Comparison of ENCODE assay signal across 1 cellular context in genomic region chr2:187461294-187462261, GRCh38.
TF ChIP-seq lines count a peak whose summit lies in the region.

No MANE protein-coding gene starts in this region.

TF ChIP-seq in HepG2, 621 proteins besides CTCF, POLR2A, EP300 and RAD21 (continued from another document and continues in another):
- TF ChIP-seq HNF1A (IDR thresholded peaks at IDR 0.05; ENCODE audit: low read depth) (0 out of 2 replicates have a peak, but pooled peaks have one; percentile 57), HNF1A (CRISPR knock-in tag; IDR thresholded peaks at IDR 0.05; ENCODE audit: borderline replicate concordance) (peak; percentile 78; the same call in 1 of the 2 replicates), DBP (CRISPR knock-in tag; IDR thresholded peaks at IDR 0.05; ENCODE audit: not compliant biosample characterization) (no peak), RELA (CRISPR knock-in tag; IDR thresholded peaks at IDR 0.05) (0 out of 2 replicates have a peak, but pooled peaks have one; percentile 28), SRSF4 (IDR thresholded peaks at IDR 0.05; ENCODE audit: low read depth, low read length, poor library complexity, severe bottlenecking) (no peak), ZNF468 (CRISPR knock-in tag; IDR thresholded peaks at IDR 0.05) (0 out of 2 replicates have a peak, but pooled peaks have one; percentile 40), ZNF7 (CRISPR knock-in tag; IDR thresholded peaks at IDR 0.05) (no peak), SMAD3 (CRISPR knock-in tag; IDR thresholded peaks at IDR 0.05) (peak; percentile 76), ZNF337 (CRISPR knock-in tag; IDR thresholded peaks at IDR 0.05; ENCODE audit: borderline replicate concordance, low read depth) (0 out of 2 replicates have a peak, but pooled peaks have one; percentile 27), ZNF775 (CRISPR knock-in tag; IDR thresholded peaks at IDR 0.05; ENCODE audit: borderline replicate concordance) (no peak), HOXA9 (CRISPR knock-in tag; IDR thresholded peaks at IDR 0.05; ENCODE audit: borderline replicate concordance) (no peak), REPIN1 (CRISPR knock-in tag; IDR thresholded peaks at IDR 0.05; ENCODE audit: borderline replicate concordance, low read depth) (peak; percentile 77; the same call in 1 of the 2 replicates), ZNF503 (CRISPR knock-in tag; IDR thresholded peaks at IDR 0.05) (no peak), EED (CRISPR knock-in tag; IDR thresholded peaks at IDR 0.05) (0 out of 2 replicates have a peak, but pooled peaks have one; percentile 95), ZSCAN12 (CRISPR knock-in tag; IDR thresholded peaks at IDR 0.05) (no peak), ZNF619 (CRISPR knock-in tag; IDR thresholded peaks at IDR 0.05) (no peak), NFAT5 (CRISPR knock-in tag; IDR thresholded peaks at IDR 0.05) (no peak; the same call in 1 of the 2 replicates), SPEN (CRISPR knock-in tag; IDR thresholded peaks at IDR 0.05; ENCODE audit: low read depth) (peak; percentile 84), MED13 (CRISPR knock-in tag; IDR thresholded peaks at IDR 0.05) (no peak), HNRNPH1 (optimal IDR thresholded peaks at IDR 0.05; ENCODE audit: low read depth, low read length) (no peak), ZBTB7A (CRISPR knock-in tag; IDR thresholded peaks at IDR 0.05) (no peak; the same call in 1 of the 2 replicates), ZNF83 (CRISPR knock-in tag; IDR thresholded peaks at IDR 0.05; ENCODE audit: borderline replicate concordance) (no peak; the same call in 1 of the 2 replicates), PRDM10 (CRISPR knock-in tag; IDR thresholded peaks at IDR 0.05; ENCODE audit: low read depth) (no peak), ZNF224 (CRISPR knock-in tag; IDR thresholded peaks at IDR 0.05) (0 out of 2 replicates have a peak, but pooled peaks have one; percentile 19), RORA (CRISPR knock-in tag; IDR thresholded peaks at IDR 0.05) (no peak)
- TF ChIP-seq, protein P1, sequence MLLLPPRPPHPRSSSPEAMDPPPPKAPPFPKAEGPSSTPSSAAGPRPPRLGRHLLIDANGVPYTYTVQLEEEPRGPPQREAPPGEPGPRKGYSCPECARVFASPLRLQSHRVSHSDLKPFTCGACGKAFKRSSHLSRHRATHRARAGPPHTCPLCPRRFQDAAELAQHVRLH (CRISPR knock-in tag; IDR thresholded peaks at IDR 0.05; ENCODE audit: borderline replicate concordance, low read depth) = peak; percentile 77; the same call in 1 of the 2 replicates
- TF ChIP-seq, protein P2, sequence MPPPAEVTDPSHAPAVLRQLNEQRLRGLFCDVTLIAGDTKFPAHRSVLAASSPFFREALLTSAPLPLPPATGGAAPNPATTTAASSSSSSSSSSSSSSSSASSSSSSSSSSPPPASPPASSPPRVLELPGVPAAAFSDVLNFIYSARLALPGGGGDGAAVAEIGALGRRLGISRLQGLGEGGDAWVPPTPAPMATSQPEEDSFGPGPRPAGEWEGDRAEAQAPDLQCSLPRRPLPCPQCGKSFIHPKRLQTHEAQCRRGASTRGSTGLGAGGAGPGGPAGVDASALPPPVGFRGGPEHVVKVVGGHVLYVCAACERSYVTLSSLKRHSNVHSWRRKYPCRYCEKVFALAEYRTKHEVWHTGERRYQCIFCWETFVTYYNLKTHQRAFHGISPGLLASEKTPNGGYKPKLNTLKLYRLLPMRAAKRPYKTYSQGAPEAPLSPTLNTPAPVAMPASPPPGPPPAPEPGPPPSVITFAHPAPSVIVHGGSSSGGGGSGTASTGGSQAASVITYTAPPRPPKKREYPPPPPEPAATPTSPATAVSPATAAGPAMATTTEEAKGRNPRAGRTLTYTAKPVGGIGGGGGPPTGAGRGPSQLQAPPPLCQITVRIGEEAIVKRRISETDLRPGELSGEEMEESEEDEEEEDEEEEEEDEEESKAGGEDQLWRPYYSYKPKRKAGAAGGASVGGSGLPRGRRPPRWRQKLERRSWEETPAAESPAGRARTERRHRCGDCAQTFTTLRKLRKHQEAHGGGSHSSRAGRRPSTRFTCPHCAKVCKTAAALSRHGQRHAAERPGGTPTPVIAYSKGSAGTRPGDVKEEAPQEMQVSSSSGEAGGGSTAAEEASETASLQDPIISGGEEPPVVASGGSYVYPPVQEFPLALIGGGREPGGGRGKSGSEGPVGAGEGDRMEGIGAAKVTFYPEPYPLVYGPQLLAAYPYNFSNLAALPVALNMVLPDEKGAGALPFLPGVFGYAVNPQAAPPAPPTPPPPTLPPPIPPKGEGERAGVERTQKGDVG (CRISPR knock-in tag; IDR thresholded peaks at IDR 0.05; ENCODE audit: borderline replicate concordance) = 0 out of 2 replicates have a peak, but pooled peaks have one; percentile 85
- TF ChIP-seq, protein P3, sequence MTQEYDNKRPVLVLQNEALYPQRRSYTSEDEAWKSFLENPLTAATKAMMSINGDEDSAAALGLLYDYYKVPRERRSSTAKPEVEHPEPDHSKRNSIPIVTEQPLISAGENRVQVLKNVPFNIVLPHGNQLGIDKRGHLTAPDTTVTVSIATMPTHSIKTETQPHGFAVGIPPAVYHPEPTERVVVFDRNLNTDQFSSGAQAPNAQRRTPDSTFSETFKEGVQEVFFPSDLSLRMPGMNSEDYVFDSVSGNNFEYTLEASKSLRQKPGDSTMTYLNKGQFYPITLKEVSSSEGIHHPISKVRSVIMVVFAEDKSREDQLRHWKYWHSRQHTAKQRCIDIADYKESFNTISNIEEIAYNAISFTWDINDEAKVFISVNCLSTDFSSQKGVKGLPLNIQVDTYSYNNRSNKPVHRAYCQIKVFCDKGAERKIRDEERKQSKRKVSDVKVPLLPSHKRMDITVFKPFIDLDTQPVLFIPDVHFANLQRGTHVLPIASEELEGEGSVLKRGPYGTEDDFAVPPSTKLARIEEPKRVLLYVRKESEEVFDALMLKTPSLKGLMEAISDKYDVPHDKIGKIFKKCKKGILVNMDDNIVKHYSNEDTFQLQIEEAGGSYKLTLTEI (CRISPR knock-in tag; conservative IDR thresholded peaks at IDR 0.05) = no peak
- TF ChIP-seq, protein P4, sequence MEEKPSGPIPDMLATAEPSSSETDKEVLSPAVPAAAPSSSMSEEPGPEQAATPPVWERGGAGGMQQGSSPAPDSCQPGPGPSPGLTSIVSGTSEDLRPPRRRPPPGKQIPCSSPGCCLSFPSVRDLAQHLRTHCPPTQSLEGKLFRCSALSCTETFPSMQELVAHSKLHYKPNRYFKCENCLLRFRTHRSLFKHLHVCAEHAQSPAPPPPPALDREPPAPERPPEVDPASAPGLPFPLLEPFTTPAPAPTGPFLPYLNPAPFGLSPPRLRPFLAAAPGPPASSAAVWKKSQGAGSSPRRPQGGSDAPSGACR (CRISPR knock-in tag; IDR thresholded peaks at IDR 0.05) = no peak
